ENCODE assay signal across 14 cellular contexts in genomic region chr2:132896073-132896472, GRCh38.
DNase-seq lines count a peak whose midpoint lies in the region; ATAC-seq and TF ChIP-seq lines count a peak whose summit lies in the region.
"Had no signal": no experiment of that assay in that cellular context is flagged by ENCODE, and none has a peak within 500 bp of the region (broad histone marks: within the 10 kb centered on the region; RNA-seq: fewer than 3 reads in every experiment).

No MANE protein-coding gene starts in this region.

- H3K9me3 Mint-ChIP-seq in activated CD4-positive, alpha-beta T cell treated with anti-CD3 and anti-CD28 coated beads for 36 hours (ENCODE audit: low read depth), result peaks cover 7% of the 10 kb centered on the region
- peaks cover 8% of the 10 kb centered on the region for H3K9me3 Mint-ChIP-seq in activated T-helper 17 cell treated with anti-CD3 and anti-CD28 coated beads, Interleukin-2, amount 50 U/mL, for 72 hours
- H3K9me3 Mint-ChIP-seq in HFFc6, result peaks cover 8% of the 10 kb centered on the region; the same call in 1 of the 2 replicates

- H3K4me1 Mint-ChIP-seq in activated CD4-positive, alpha-beta T cell treated with anti-CD3 and anti-CD28 coated beads for 36 hours, result peaks cover 5% of the 10 kb centered on the region
- H3K4me1 Mint-ChIP-seq in activated T-helper 17 cell treated with anti-CD3 and anti-CD28 coated beads, Interleukin-2, amount 50 U/mL, for 72 hours, result no peaks in the 10 kb centered on the region
- peaks cover 15% of the 10 kb centered on the region; the same call in 1 of the 2 replicates for H3K4me1 Mint-ChIP-seq in HFFc6 (ENCODE audit: low read depth)
- H3K4me1 Mint-ChIP-seq: CD8-positive, alpha-beta memory T cell had no signal

- CTCF ChIA-PET in activated CD4-positive, alpha-beta T cell treated with anti-CD3 and anti-CD28 coated beads for 36 hours (lab: Charles Lee), result no interaction called here

- peak overlapping the region; percentile 18; the same call in 1 of the 2 replicates for H3K4me2 ChIP-seq in MM.1S (ENCODE audit: low read depth, low read length)
- H3K4me2 ChIP-seq: BLaER1 had no signal

- H3K9ac ChIP-seq in MM.1S (ENCODE audit: low read length), result no peak overlapping the region
- H3K9ac ChIP-seq: BLaER1 had no signal

- no peaks in the 10 kb centered on the region for H3K9me3 ChIP-seq in MM.1S (replicated peaks; ENCODE audit: insufficient read depth, low read length)
- H3K9me3 ChIP-seq: BLaER1 had no signal

- POLR2A ChIA-PET in activated CD4-positive, alpha-beta T cell treated with anti-CD3 and anti-CD28 coated beads for 36 hours (lab: Charles Lee), result interaction anchor here (0.7 kb wide), 1 partner anchor 208 kb away, joined by 5 read pairs; no protein-coding TSS in a partner anchor

- peaks cover 6% of the 10 kb centered on the region for H3K4me1 ChIP-seq in MM.1S (ENCODE audit: low read length)
- H3K4me1 ChIP-seq: BLaER1 had no signal

- no peak overlapping the region for H3K27ac ChIP-seq in MM.1S (ENCODE audit: low read length)
- H3K27ac ChIP-seq: 22Rv1, BLaER1 had no signal

- 0 out of 2 replicates have a peak overlapping the region, but pooled peaks have one; percentile 26 for H3K4me3 ChIP-seq in MM.1S (ENCODE audit: low read length)
- H3K4me3 ChIP-seq: BLaER1 had no signal

- H3K79me2 ChIP-seq in MM.1S (ENCODE audit: low read length), result no peaks in the 10 kb centered on the region

- no peaks in the 10 kb centered on the region for H3K27me3 Mint-ChIP-seq in activated CD4-positive, alpha-beta T cell treated with anti-CD3 and anti-CD28 coated beads for 36 hours
- H3K27me3 Mint-ChIP-seq in activated T-helper 17 cell treated with anti-CD3 and anti-CD28 coated beads, Interleukin-2, amount 50 U/mL, for 72 hours, result no peaks in the 10 kb centered on the region
- H3K27me3 Mint-ChIP-seq in HFFc6 (ENCODE audit: insufficient read depth), result no peaks in the 10 kb centered on the region
- H3K27me3 Mint-ChIP-seq: CD8-positive, alpha-beta memory T cell had no signal

- no peaks in the 10 kb centered on the region for H3K36me3 Mint-ChIP-seq in activated CD4-positive, alpha-beta T cell treated with anti-CD3 and anti-CD28 coated beads for 36 hours (ENCODE audit: low read depth)
- no peaks in the 10 kb centered on the region for H3K36me3 Mint-ChIP-seq in activated T-helper 17 cell treated with anti-CD3 and anti-CD28 coated beads, Interleukin-2, amount 50 U/mL, for 72 hours (ENCODE audit: low read depth)
- peaks cover 14% of the 10 kb centered on the region; the same call in 1 of the 2 replicates for H3K36me3 Mint-ChIP-seq in HFFc6 (ENCODE audit: low read depth)
- H3K36me3 Mint-ChIP-seq: CD8-positive, alpha-beta memory T cell had no signal

- no peaks in the 10 kb centered on the region for H4K20me1 ChIP-seq in MM.1S (ENCODE audit: insufficient read depth, low read length)
- H4K20me1 ChIP-seq: BLaER1 had no signal

- intact Hi-C loops in activated CD4-positive, alpha-beta T cell treated with anti-CD3 and anti-CD28 coated beads for 36 hours (cut with DNase I, micrococcal nuclease), result no loop called here

- no peaks in the 10 kb centered on the region for H3K36me3 ChIP-seq in MM.1S (replicated peaks; ENCODE audit: insufficient read depth, low read length)
- H3K36me3 ChIP-seq: BLaER1 had no signal

- H3K27me3 ChIP-seq in MM.1S (replicated peaks; ENCODE audit: insufficient read depth, low read length), result no peaks in the 10 kb centered on the region
- H3K27me3 ChIP-seq: BLaER1 had no signal

- H3K4me3 Mint-ChIP-seq in activated CD4-positive, alpha-beta T cell treated with anti-CD3 and anti-CD28 coated beads for 36 hours, result no peak overlapping the region
- no peak overlapping the region for H3K4me3 Mint-ChIP-seq in activated T-helper 17 cell treated with anti-CD3 and anti-CD28 coated beads, Interleukin-2, amount 50 U/mL, for 72 hours
- H3K4me3 Mint-ChIP-seq in HFFc6, result no peak overlapping the region
- H3K4me3 Mint-ChIP-seq: CD8-positive, alpha-beta memory T cell had no signal

- no peaks in the 10 kb centered on the region for H3F3A ChIP-seq in MM.1S (ENCODE audit: insufficient read depth, low read length)

- no peak for TF ChIP-seq CTCF in MM.1S (IDR thresholded peaks at IDR 0.05; ENCODE audit: low read length)
- TF ChIP-seq CTCF in HFFc6 (IDR thresholded peaks at IDR 0.05), result no peak

- H2AFZ ChIP-seq in MM.1S (ENCODE audit: low read length), result no peak overlapping the region

- peak; percentile 42 for ATAC-seq in activated CD4-positive, alpha-beta T cell treated with anti-CD3 and anti-CD28 coated beads for 36 hours
- ATAC-seq in GM19351 (IDR thresholded peaks at IDR 0.05; ENCODE audit: unreplicated experiment) (peak; percentile 62), GM21367 (IDR thresholded peaks at IDR 0.05; ENCODE audit: unreplicated experiment) (no peak)
- peak; percentile 55 for ATAC-seq in activated T-helper 17 cell treated with anti-CD3 and anti-CD28 coated beads, Interleukin-2, amount 50 U/mL, for 72 hours (replicated peaks)
- ATAC-seq: HepG2 had no signal

- no peaks in the 10 kb centered on the region for H3K9me2 ChIP-seq in MM.1S (replicated peaks; ENCODE audit: insufficient read depth, low read length)

- H3K27ac Mint-ChIP-seq in activated CD4-positive, alpha-beta T cell treated with anti-CD3 and anti-CD28 coated beads for 36 hours, result no peak overlapping the region
- H3K27ac Mint-ChIP-seq in activated T-helper 17 cell treated with anti-CD3 and anti-CD28 coated beads, Interleukin-2, amount 50 U/mL, for 72 hours, result no peak overlapping the region
- H3K27ac Mint-ChIP-seq in HFFc6, result no peak overlapping the region
- H3K27ac Mint-ChIP-seq: CD8-positive, alpha-beta memory T cell had no signal

- no peak for DNase-seq in activated CD4-positive, alpha-beta T cell treated with anti-CD3 and anti-CD28 coated beads for 36 hours
- DNase-seq in activated CD4-positive, alpha-beta T cell treated with anti-CD3 and anti-CD28 coated beads for 48 hours, result no peak
- DNase-seq in MM.1S, result peak; percentile 33
- no peak for DNase-seq in HFFc6
- DNase-seq in mesenteric fat pad (ENCODE audit: low spot score), result no peak
- DNase-seq: CD8-positive, alpha-beta memory T cell; DMS 273 treated with DMSO at 0.1 percent for 48 hours; HCEC 1CT had no signal
